26 cellular contexts compared by ENCODE assay signal in genomic region chr1:21863981-21864380, GRCh38. TPM values are rescaled to one million over a fixed set of nuclear protein-coding genes. Genes with fewer than 3 reads are reported as not detected.
"Had no signal": no experiment of that assay in that cellular context is flagged by ENCODE, and none has a peak within 500 bp of the region (broad histone marks: within the 10 kb centered on the region; RNA-seq: fewer than 3 reads in every experiment).

No MANE protein-coding gene starts in this region.

- H3K9me3 Mint-ChIP-seq: activated B cell treated with CpG ODN at 0.5 μM for 24 hours; activated naive CD8-positive, alpha-beta T cell treated with anti-CD3 and anti-CD28 coated beads for 36 hours; effector memory CD8-positive, alpha-beta T cell; neural progenitor cell; stimulated activated effector memory CD8-positive, alpha-beta T cell treated with anti-CD3 and anti-CD28 coated beads, Interleukin-12 subunit alpha, Interleukin-12 subunit beta, amount 100 ng/mL, for 72 hours; T-helper 1 cell treated with Interleukin-12 subunit alpha and Interleukin-12 subunit beta and Interleukin-4 antibody, amounts not matched to agents 30 μg/mL and 1 μg/mL, for 36 hours; type B pancreatic cell had no signal

- H3K9me3 ChIP-seq: breast epithelium, colonic mucosa, heart left ventricle, prostate gland, thoracic aorta had no signal

- H3K27me3 ChIP-seq: breast epithelium, colonic mucosa, dorsolateral prefrontal cortex, heart left ventricle, neural progenitor cell had no signal

- H3K36me3 Mint-ChIP-seq: stimulated activated effector memory CD8-positive, alpha-beta T cell treated with anti-CD3 and anti-CD28 coated beads, Interleukin-12 subunit alpha, Interleukin-12 subunit beta, amount 100 ng/mL, for 72 hours had no signal

- H3K4me3 Mint-ChIP-seq: activated B cell treated with CpG ODN at 0.5 μM for 24 hours; activated CD4-positive, alpha-beta T cell treated with anti-CD3 and anti-CD28 coated beads for 36 hours; activated naive CD8-positive, alpha-beta T cell treated with anti-CD3 and anti-CD28 coated beads for 36 hours; effector memory CD8-positive, alpha-beta T cell; neural progenitor cell; stimulated activated effector memory CD8-positive, alpha-beta T cell treated with anti-CD3 and anti-CD28 coated beads, Interleukin-12 subunit alpha, Interleukin-12 subunit beta, amount 100 ng/mL, for 72 hours; T-helper 1 cell treated with Interleukin-12 subunit alpha and Interleukin-12 subunit beta and Interleukin-4 antibody, amounts not matched to agents 30 μg/mL and 1 μg/mL, for 36 hours; type B pancreatic cell had no signal

- H3K27ac Mint-ChIP-seq: activated B cell treated with CpG ODN at 0.5 μM for 24 hours; activated CD4-positive, alpha-beta T cell treated with anti-CD3 and anti-CD28 coated beads for 36 hours; activated naive CD8-positive, alpha-beta T cell treated with anti-CD3 and anti-CD28 coated beads for 36 hours; effector memory CD8-positive, alpha-beta T cell; neural progenitor cell; stimulated activated effector memory CD8-positive, alpha-beta T cell treated with anti-CD3 and anti-CD28 coated beads, Interleukin-12 subunit alpha, Interleukin-12 subunit beta, amount 100 ng/mL, for 72 hours; T-helper 1 cell treated with Interleukin-12 subunit alpha and Interleukin-12 subunit beta and Interleukin-4 antibody, amounts not matched to agents 30 μg/mL and 1 μg/mL, for 36 hours; type B pancreatic cell had no signal

- H3K27me3 Mint-ChIP-seq: activated B cell treated with CpG ODN at 0.5 μM for 24 hours; activated CD4-positive, alpha-beta T cell treated with anti-CD3 and anti-CD28 coated beads for 36 hours; activated naive CD8-positive, alpha-beta T cell treated with anti-CD3 and anti-CD28 coated beads for 36 hours; type B pancreatic cell had no signal

- DNase-seq: activated B cell treated with CpG ODN at 0.5 μM for 24 hours; activated CD4-positive, alpha-beta T cell treated with anti-CD3 and anti-CD28 coated beads for 36 hours; activated CD4-positive, alpha-beta T cell treated with anti-CD3 and anti-CD28 coated beads, Interleukin-2, amount 50 U/mL, for 4 hours; activated CD8-positive, alpha-beta memory T cell treated with anti-CD3 and anti-CD28 coated beads, Interleukin-2, amount 50 U/mL, for 48 hours; activated naive CD4-positive, alpha-beta T cell treated with Interleukin-2 at 50 U/mL for 16 hours; activated naive CD8-positive, alpha-beta T cell treated with anti-CD3 and anti-CD28 coated beads for 36 hours; activated T-cell treated with anti-CD3 and anti-CD28 coated beads, Interleukin-2, amount 50 U/mL, for 48 hours; amniotic stem cell; colonic mucosa; dorsolateral prefrontal cortex; effector memory CD8-positive, alpha-beta T cell; kidney; mesenchymal stem cell; stimulated activated CD4-positive, alpha-beta T cell treated with anti-CD3 and anti-CD28 coated beads, Interleukin-1b, Interleukin-23, amount 100 ng/mL, for 48 hours had no signal

- H3K4me3 ChIP-seq: breast epithelium, colonic mucosa, dorsolateral prefrontal cortex, heart left ventricle, neural progenitor cell, prostate gland, thoracic aorta had no signal

- H2AFZ ChIP-seq: neural progenitor cell had no signal

- H3K4me1 Mint-ChIP-seq: activated CD4-positive, alpha-beta T cell treated with anti-CD3 and anti-CD28 coated beads for 36 hours; stimulated activated effector memory CD8-positive, alpha-beta T cell treated with anti-CD3 and anti-CD28 coated beads, Interleukin-12 subunit alpha, Interleukin-12 subunit beta, amount 100 ng/mL, for 72 hours had no signal

- ATAC-seq: activated CD4-positive, alpha-beta T cell treated with anti-CD3 and anti-CD28 coated beads for 36 hours; effector memory CD8-positive, alpha-beta T cell; stimulated activated effector memory CD8-positive, alpha-beta T cell treated with anti-CD3 and anti-CD28 coated beads, Interleukin-12 subunit alpha, Interleukin-12 subunit beta, amount 100 ng/mL, for 72 hours had no signal

- H3K4me2 ChIP-seq: neural progenitor cell had no signal

- H3K36me3 ChIP-seq: neural progenitor cell had no signal

- H3K4me1 ChIP-seq: breast epithelium, colonic mucosa, heart left ventricle, prostate gland had no signal

- H3K27ac ChIP-seq: breast epithelium, colonic mucosa, dorsolateral prefrontal cortex, neural progenitor cell, prostate gland, thoracic aorta had no signal

RNA-seq across cellular contexts. Expression of gene LDLRAD2, which starts 51.9 kb away (rescaled TPM):
- total RNA-seq: activated CD8-positive, alpha-beta memory T cell treated with anti-CD3 and anti-CD28 coated beads for 36 hours; mononuclear cell; myocyte; osteoblast had no signal
